In the genomic region with DNA sequence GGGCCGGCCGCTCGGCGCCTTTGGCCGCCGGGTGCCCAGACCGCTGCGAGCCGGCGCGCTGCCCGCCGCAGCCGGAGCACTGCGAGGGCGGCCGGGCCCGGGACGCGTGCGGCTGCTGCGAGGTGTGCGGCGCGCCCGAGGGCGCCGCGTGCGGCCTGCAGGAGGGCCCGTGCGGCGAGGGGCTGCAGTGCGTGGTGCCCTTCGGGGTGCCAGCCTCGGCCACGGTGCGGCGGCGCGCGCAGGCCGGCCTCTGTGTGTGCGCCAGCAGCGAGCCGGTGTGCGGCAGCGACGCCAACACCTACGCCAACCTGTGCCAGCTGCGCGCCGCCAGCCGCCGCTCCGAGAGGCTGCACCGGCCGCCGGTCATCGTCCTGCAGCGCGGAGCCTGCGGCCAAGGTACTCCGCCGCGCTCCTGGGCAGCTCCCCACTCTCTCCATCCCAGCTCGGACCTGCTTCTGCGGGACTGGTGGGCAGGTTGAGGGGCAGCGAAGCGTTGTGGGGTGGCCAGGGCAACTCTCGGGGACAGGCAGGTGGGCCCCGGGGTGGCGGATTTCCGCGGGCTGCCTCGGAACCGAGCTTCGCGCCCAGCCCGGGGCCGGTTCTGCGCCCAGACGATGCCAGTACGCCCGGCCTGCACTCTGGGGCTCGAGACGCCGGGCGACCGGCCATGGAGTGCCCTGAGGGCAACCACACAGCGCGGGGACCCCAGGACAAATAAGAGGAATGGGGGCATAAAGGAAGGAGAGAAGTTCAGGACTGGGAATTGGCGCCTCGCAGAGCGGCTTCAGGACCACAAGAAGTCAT, we compare ENCODE assay signal across 8 cellular contexts. TPM values are rescaled to one million over a fixed set of nuclear protein-coding genes. Genes with fewer than 3 reads are reported as not detected.
DNase-seq lines count a peak whose midpoint lies in the region; ATAC-seq and TF ChIP-seq lines count a peak whose summit lies in the region.

No MANE protein-coding gene starts in this region.

- H3K27me3 Mint-ChIP-seq in endothelial cell (ENCODE audit: unreplicated experiment): peaks cover 12% of the 10 kb centered on the region

- H3K27ac Mint-ChIP-seq in endothelial cell (ENCODE audit: unreplicated experiment): no peak overlapping the region

- peaks cover 9% of the 10 kb centered on the region for H3K4me1 ChIP-seq in NT2/D1 (ENCODE audit: insufficient read depth, insufficient read length)
- H3K4me1 ChIP-seq in muscle layer of duodenum (ENCODE audit: control insufficient read depth in 1 of 2, insufficient read depth in 2 of 2, low read length in 2 of 2): peaks cover 0 to 8% of the 10 kb centered on the region in 2 donors

- no peaks in the 10 kb centered on the region for H3K9me3 Mint-ChIP-seq in endothelial cell (ENCODE audit: unreplicated experiment)

- ATAC-seq in GM21447 (IDR thresholded peaks at IDR 0.05; ENCODE audit: unreplicated experiment) (no peak), HG03196 (IDR thresholded peaks at IDR 0.05; ENCODE audit: unreplicated experiment) (no peak)

- peak overlapping the region; percentile 72 for H3K9ac ChIP-seq in NT2/D1 (ENCODE audit: insufficient read length, low read depth)

- H3K4me3 Mint-ChIP-seq in endothelial cell (ENCODE audit: unreplicated experiment): peak overlapping the region; percentile 94

- peaks cover 6% of the 10 kb centered on the region for H3K36me3 Mint-ChIP-seq in endothelial cell (ENCODE audit: low read depth, unreplicated experiment)

- DNase-seq in AG20443 (ENCODE audit: low spot score): peak; percentile 24
- DNase-seq in NT2/D1 (ENCODE audit: low read depth, low spot score): no peak
- DNase-seq in endothelial cell (ENCODE audit: low spot score): peak; percentile 31
- no peak for DNase-seq in NCI-H2029 (lab: John Stamatoyannopoulos, UW)
- no peak for DNase-seq in 8988T

- H3K4me3 ChIP-seq in NT2/D1 (ENCODE audit: insufficient read length, low read depth) (peak overlapping the region; percentile 53), muscle layer of duodenum (ENCODE audit: low read depth in 1 of 2, low read length in 2 of 2) (peak overlapping the region; percentile 65 to 89)

- no peaks in the 10 kb centered on the region for H3K9me3 ChIP-seq in NT2/D1 (ENCODE audit: insufficient read depth, low read length)
- no peaks in the 10 kb centered on the region for H3K9me3 ChIP-seq in muscle layer of duodenum (ENCODE audit: control insufficient read depth in 1 of 2, low read length in 2 of 2)

- no peaks in the 10 kb centered on the region for H3K36me3 ChIP-seq in NT2/D1 (ENCODE audit: insufficient read depth, insufficient read length, low read length)
- peaks cover 0 to 5% of the 10 kb centered on the region in 2 donors for H3K36me3 ChIP-seq in muscle layer of duodenum (ENCODE audit: control insufficient read depth in 1 of 2, insufficient read depth in 2 of 2, low read length in 2 of 2)

- no peak for TF ChIP-seq CTCF in endothelial cell (IDR thresholded peaks at IDR 0.05; ENCODE audit: unreplicated experiment)

- peaks cover 56% of the 10 kb centered on the region for H3K27me3 ChIP-seq in NT2/D1 (ENCODE audit: insufficient read depth, insufficient read length)
- H3K27me3 ChIP-seq in muscle layer of duodenum (ENCODE audit: low read depth, low read length): no peaks in the 10 kb centered on the region

- peaks cover 21% of the 10 kb centered on the region for H3K4me1 Mint-ChIP-seq in endothelial cell (ENCODE audit: unreplicated experiment)

- H3K27ac ChIP-seq in muscle layer of duodenum (ENCODE audit: low read length): peak overlapping the region; percentile 7

RNA-seq across cellular contexts. Expression of a gene that starts 0.6 kb away (rescaled TPM):
- total RNA-seq in endothelial cell (ENCODE audit: unreplicated experiment): 72.3 TPM

RNA-seq across cellular contexts. Expression of a gene that starts 7.5 kb away (rescaled TPM):
- not detected for total RNA-seq in endothelial cell (ENCODE audit: unreplicated experiment)

Comparison
In these comparisons a context has a peak if more than half of its experiments do, and no peak if none do; other contexts are left out.
1. DNase-seq: peak in AG20443 (single experiment) and endothelial cell (single experiment); none in NT2/D1 (single experiment), NCI-H2029 (single experiment) and 8988T (single experiment).